1 cellular context compared by ENCODE assay signal in the genomic region with DNA sequence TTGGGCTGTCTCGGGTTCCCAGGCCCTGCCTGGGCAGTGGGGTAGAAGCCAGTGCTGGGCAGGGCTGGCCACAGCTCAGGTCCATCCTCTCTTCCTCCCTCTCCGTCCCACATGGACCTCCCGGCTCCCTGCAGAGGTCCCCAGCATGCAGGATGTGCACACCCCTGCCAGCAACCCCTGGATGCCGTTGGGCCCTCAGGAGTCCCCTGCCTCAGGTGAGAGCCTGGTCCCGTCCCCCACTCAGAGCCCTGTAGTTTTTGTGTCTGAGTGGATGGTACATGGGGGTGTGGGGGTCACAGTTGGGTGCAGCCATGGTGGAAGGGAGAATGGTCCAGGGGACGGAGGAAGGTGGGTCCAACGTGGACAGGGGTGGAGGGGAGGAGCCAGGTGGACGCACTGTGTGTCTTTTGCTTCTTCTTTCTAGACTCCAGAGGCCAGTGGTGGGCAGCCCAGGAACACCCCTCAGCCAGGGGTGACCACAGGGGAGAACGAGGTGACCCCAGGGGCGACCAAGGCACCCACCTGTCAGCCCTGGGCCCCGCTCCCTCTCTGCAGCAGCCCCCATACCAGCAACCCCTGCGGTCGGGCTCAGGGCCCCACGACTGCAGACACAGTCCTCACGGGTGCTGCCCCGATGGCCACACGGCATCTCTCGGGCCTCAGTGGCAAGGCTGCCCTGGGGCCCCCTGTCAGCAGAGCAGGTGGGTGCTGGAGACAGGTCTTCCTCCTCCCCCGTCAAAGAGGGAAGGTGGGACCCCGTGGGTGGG.
TF ChIP-seq lines count a peak whose summit lies in the region.

No MANE protein-coding gene starts in this region.

TF ChIP-seq in HepG2, 621 proteins besides CTCF, POLR2A, EP300 and RAD21:
- no peak for TF ChIP-seq CC2D1A (CRISPR knock-in tag; IDR thresholded peaks at IDR 0.05)
